Comparison of ENCODE assay signal across 8 cellular contexts in genomic region chr19:38831142-38831605, GRCh38. TPM values are rescaled to one million over a fixed set of nuclear protein-coding genes. Genes with fewer than 3 reads are reported as not detected.
A peak's percentile ranks its signal among the peaks of the same experiment; 100 is the strongest.
DNase-seq lines count a peak whose midpoint lies in the region; ATAC-seq and TF ChIP-seq lines count a peak whose summit lies in the region.

No MANE protein-coding gene starts in this region.

- peaks cover 9% of the 10 kb centered on the region; the same call in 1 of the 2 replicates for H3K4me1 ChIP-seq in ES-I3 (ENCODE audit: insufficient read depth, low read length)
- H3K4me1 ChIP-seq in MM.1S (ENCODE audit: low read length), result no peaks in the 10 kb centered on the region
- peaks cover 6% of the 10 kb centered on the region for H3K4me1 ChIP-seq in neuron (ENCODE audit: insufficient read depth, low read length)

- peak overlapping the region; percentile 70 for H3K9ac ChIP-seq in ES-I3 (ENCODE audit: low read depth, low read length)
- H3K9ac ChIP-seq in MM.1S (ENCODE audit: low read length), result peak overlapping the region; percentile 50; the same call in 1 of the 2 replicates

- H2AFZ ChIP-seq in MM.1S (ENCODE audit: low read length) (peak overlapping the region; percentile 94), neuron (ENCODE audit: low read depth, low read length) (peak overlapping the region; percentile 41)

- no peaks in the 10 kb centered on the region for H4K20me1 ChIP-seq in MM.1S (ENCODE audit: insufficient read depth, low read length)

- no peak for DNase-seq in HFF-Myc (ENCODE audit: extremely low read depth, low read depth)
- no peak for DNase-seq in MM.1S
- DNase-seq in germinal center (ENCODE audit: low spot score), result peak; percentile 36
- no peak for DNase-seq in NCI-H1092 treated with DMSO at 0.1 percent for 48 hours (lab: John Stamatoyannopoulos, UW)

- no peaks in the 10 kb centered on the region for H3K9me3 ChIP-seq in ES-I3 (ENCODE audit: control insufficient read depth, insufficient read depth, low read length)
- no peaks in the 10 kb centered on the region for H3K9me3 ChIP-seq in MM.1S (replicated peaks; ENCODE audit: insufficient read depth, low read length)
- H3K9me3 ChIP-seq in neuron (ENCODE audit: low read length), result no peaks in the 10 kb centered on the region

- no peaks in the 10 kb centered on the region for H3K27me3 Mint-ChIP-seq in activated T-helper 17 cell treated with anti-CD3 and anti-CD28 coated beads, Interleukin-2, amount 50 U/mL, for 72 hours

- peaks cover 6% of the 10 kb centered on the region for H3F3A ChIP-seq in MM.1S (ENCODE audit: insufficient read depth, low read length)

- H3K27ac ChIP-seq in 22Rv1 (peak overlapping the region; percentile 100), MM.1S (ENCODE audit: low read length) (no peak overlapping the region)

- ATAC-seq in activated T-helper 17 cell treated with anti-CD3 and anti-CD28 coated beads, Interleukin-2, amount 50 U/mL, for 72 hours (replicated peaks), result peak; percentile 72

- H3K36me3 ChIP-seq in ES-I3 (ENCODE audit: insufficient read depth, low read length) (peaks cover 10% of the 10 kb centered on the region), MM.1S (replicated peaks; ENCODE audit: insufficient read depth, low read length) (no peaks in the 10 kb centered on the region), neuron (ENCODE audit: insufficient read depth, low read length) (peaks cover 33% of the 10 kb centered on the region)

- peak overlapping the region; percentile 97 for H3K27ac Mint-ChIP-seq in activated T-helper 17 cell treated with anti-CD3 and anti-CD28 coated beads, Interleukin-2, amount 50 U/mL, for 72 hours

- 0 out of 2 replicates have a peak, but pooled peaks cover 6% of the 10 kb centered on the region for H3K79me2 ChIP-seq in MM.1S (ENCODE audit: low read length)

- no peaks in the 10 kb centered on the region for H3K9me3 Mint-ChIP-seq in activated T-helper 17 cell treated with anti-CD3 and anti-CD28 coated beads, Interleukin-2, amount 50 U/mL, for 72 hours

- H3K4me3 ChIP-seq in HFF-Myc (replicated peaks; ENCODE audit: low read depth, low read length), result peak overlapping the region; percentile 62
- H3K4me3 ChIP-seq in MM.1S (ENCODE audit: low read length), result peak overlapping the region; percentile 87
- peak overlapping the region; percentile 71 for H3K4me3 ChIP-seq in neuron (ENCODE audit: low read length)

- peak overlapping the region; percentile 90 for H3K4me2 ChIP-seq in MM.1S (ENCODE audit: low read depth, low read length)

- H3K27me3 ChIP-seq in MM.1S (replicated peaks; ENCODE audit: insufficient read depth, low read length), result no peaks in the 10 kb centered on the region
- H3K27me3 ChIP-seq in neuron (ENCODE audit: insufficient read depth, low read length), result no peaks in the 10 kb centered on the region

- H3K9me2 ChIP-seq in MM.1S (replicated peaks; ENCODE audit: insufficient read depth, low read length), result no peaks in the 10 kb centered on the region

- peaks cover 67% of the 10 kb centered on the region for H3K36me3 Mint-ChIP-seq in activated T-helper 17 cell treated with anti-CD3 and anti-CD28 coated beads, Interleukin-2, amount 50 U/mL, for 72 hours (ENCODE audit: low read depth)

- peak overlapping the region; percentile 95 for H3K4me3 Mint-ChIP-seq in activated T-helper 17 cell treated with anti-CD3 and anti-CD28 coated beads, Interleukin-2, amount 50 U/mL, for 72 hours

- H3K4me1 Mint-ChIP-seq in activated T-helper 17 cell treated with anti-CD3 and anti-CD28 coated beads, Interleukin-2, amount 50 U/mL, for 72 hours, result peaks cover 20% of the 10 kb centered on the region

- TF ChIP-seq CTCF in 22Rv1 (IDR thresholded peaks at IDR 0.05) (no peak), HFF-Myc (IDR thresholded peaks at IDR 0.05; ENCODE audit: low read depth, low read length, missing control alignments) (no peak), MM.1S (IDR thresholded peaks at IDR 0.05; ENCODE audit: low read length) (no peak)

RNA-seq across cellular contexts. Expression of gene ECH1, which starts 0.4 kb away (rescaled TPM):
- 100 to 1,000 TPM; 162 to 183 TPM for total RNA-seq in activated T-helper 17 cell treated with anti-CD3 and anti-CD28 coated beads, Interleukin-2, amount 50 U/mL, for 72 hours

RNA-seq across cellular contexts. Expression of gene LGALS4, which starts 18.4 kb away (rescaled TPM):
- 1 to 10 TPM; 1.2 to 1.7 TPM for total RNA-seq in activated T-helper 17 cell treated with anti-CD3 and anti-CD28 coated beads, Interleukin-2, amount 50 U/mL, for 72 hours

RNA-seq across cellular contexts. Expression of gene HNRNPL, which starts 18.6 kb away (rescaled TPM):
- 100 to 1,000 TPM; 476 to 617 TPM for total RNA-seq in activated T-helper 17 cell treated with anti-CD3 and anti-CD28 coated beads, Interleukin-2, amount 50 U/mL, for 72 hours

RNA-seq across cellular contexts. Expression of gene LGALS7B, which starts 42.2 kb away (rescaled TPM):
- total RNA-seq in activated T-helper 17 cell treated with anti-CD3 and anti-CD28 coated beads, Interleukin-2, amount 50 U/mL, for 72 hours, result not detected

RNA-seq across cellular contexts. Expression of gene RINL, which starts 46.9 kb away (rescaled TPM):
- 100 to 1,000 TPM in 1 of 2 donors, 10 to 100 TPM in 1; 92.3 to 156 TPM for total RNA-seq in activated T-helper 17 cell treated with anti-CD3 and anti-CD28 coated beads, Interleukin-2, amount 50 U/mL, for 72 hours
